Comparison of ENCODE assay signal across 15 cellular contexts in genomic region chr2:241673189-241673663, GRCh38. TPM values are rescaled to one million over a fixed set of nuclear protein-coding genes. Genes with fewer than 3 reads are reported as not detected.
DNase-seq lines count a peak whose midpoint lies in the region; ATAC-seq, FAIRE-seq and TF ChIP-seq lines count a peak whose summit lies in the region.
"Had no signal": no experiment of that assay in that cellular context is flagged by ENCODE, and none has a peak within 500 bp of the region (broad histone marks: within the 10 kb centered on the region; RNA-seq: fewer than 3 reads in every experiment).

No MANE protein-coding gene starts in this region.

- H3K4me2 ChIP-seq in HepG2 (ENCODE audit: low read depth, low read length): no peak overlapping the region

- H3K9me3 Mint-ChIP-seq in Calu3 (ENCODE audit: low read depth, unreplicated experiment): no peaks in the 10 kb centered on the region
- H3K9me3 Mint-ChIP-seq: naive thymus-derived CD8-positive, alpha-beta T cell had no signal

- TF ChIP-seq RAD21 in HepG2 (CRISPR knock-in tag; IDR thresholded peaks at IDR 0.05): no peak

- H3K36me3 Mint-ChIP-seq in Calu3 (ENCODE audit: insufficient read depth, unreplicated experiment): peaks cover 70% of the 10 kb centered on the region

- no peak for FAIRE-seq in HepG2 (lab: Jason Lieb, UNC)
- no peak for FAIRE-seq in small intestine (lab: Jason Lieb, UNC)

- H3K4me3 ChIP-seq in HepG2 (replicated peaks in 1 of 3; ENCODE audit: insufficient read depth in 1 of 3, low read depth in 2 of 3, low read length in 3 of 3): no peak overlapping the region
- H3K4me3 ChIP-seq in small intestine (ENCODE audit: low read depth in 1 of 2, low read length in 2 of 2): no peak overlapping the region
- H3K4me3 ChIP-seq: coronary artery, vagina had no signal

- 88% methylated on average over 15 of the region's 18 CpGs for WGBS in HepG2 (ENCODE audit: low lambda C conversion rate)
- WGBS in small intestine, 3 donors: 84 to 91% (median 91%) methylated on average over 18 of the region's 18 CpGs

- in situ Hi-C loops in HepG2 (cut with HindIII; ENCODE audit: extremely low pct_ligation_motif_present, low pct_unique_long_range_greater_than_20kb): no loop called here

- DNase-seq in Calu3: no peak
- DNase-seq in HepG2 (ENCODE audit: low spot score): no peak
- DNase-seq in small intestine: no peak
- DNase-seq: Caco-2; foreskin melanocyte; kidney glomerular epithelial cell; naive thymus-derived CD8-positive, alpha-beta T cell; NCI-H2029; RPMI8226; stimulated activated CD4-positive, alpha-beta T cell treated with anti-CD3 and anti-CD28 coated beads, Interleukin-2, amount 100 ng/mL, for 48 hours; substantia nigra had no signal

- POLR2A ChIA-PET in HepG2 (lab: Yijun Ruan, JAX): no interaction called here

- no peaks in the 10 kb centered on the region for H3K79me2 ChIP-seq in HepG2 (ENCODE audit: insufficient read depth, low read length)

- H3K4me3 Mint-ChIP-seq in Calu3 (ENCODE audit: low read depth, unreplicated experiment): no peak overlapping the region
- H3K4me3 Mint-ChIP-seq: naive thymus-derived CD8-positive, alpha-beta T cell had no signal

- no peak overlapping the region for H3K9ac ChIP-seq in HepG2 (ENCODE audit: insufficient read depth, low read depth, low read length)

- TF ChIP-seq CTCF in Calu3 (IDR thresholded peaks at IDR 0.05; ENCODE audit: unreplicated experiment) (no peak), HepG2 (CRISPR knock-in tag; IDR thresholded peaks at IDR 0.05) (no peak)

- no peaks in the 10 kb centered on the region for H4K20me1 ChIP-seq in HepG2 (ENCODE audit: insufficient read depth, low read length)

- no peak overlapping the region for H2AFZ ChIP-seq in HepG2 (ENCODE audit: low read length)

- H3K27ac ChIP-seq in KOPT-K1 (ENCODE audit: low read depth, low read length, poor library complexity, severe bottlenecking) (peak overlapping the region; percentile 53), HepG2 (ENCODE audit: extremely low read length, insufficient read depth, low read length) (no peak overlapping the region), small intestine (ENCODE audit: low read depth in 1 of 2, low read length in 1 of 2) (no peak overlapping the region)
- H3K27ac ChIP-seq: coronary artery, vagina had no signal

- BruUV-seq in Calu3 (replicated peaks; lab: Mats Ljungman, UMichigan) (TSS peak; percentile 11), HepG2 (replicated peaks; lab: Mats Ljungman, UMichigan) (no TSS peak)

- H3K36me3 ChIP-seq in KOPT-K1 (ENCODE audit: insufficient read depth, low read length): peaks cover 94% of the 10 kb centered on the region
- H3K36me3 ChIP-seq in HepG2 (replicated peaks in 1 of 2; ENCODE audit: control insufficient read depth in 1 of 2, insufficient read depth in 2 of 2, low read length in 2 of 2): peaks cover 37 to 75% of the 10 kb centered on the region in 2 experiments
- H3K36me3 ChIP-seq in small intestine (ENCODE audit: control insufficient read depth in 2 of 2, insufficient read depth in 2 of 2, low read length in 2 of 2): peaks cover under 1 to 16% of the 10 kb centered on the region in 2 donors

- H3K27me3 ChIP-seq in HepG2 (ENCODE audit: control insufficient read depth in 1 of 2, insufficient read depth in 2 of 2, low read length in 2 of 2) (no peaks in the 10 kb centered on the region), small intestine (ENCODE audit: control insufficient read depth in 2 of 2, insufficient read depth in 2 of 2, low read length in 2 of 2) (no peaks in the 10 kb centered on the region)
- H3K27me3 ChIP-seq: vagina had no signal

- ATAC-seq in HepG2: no peak
- ATAC-seq in HG02852 (IDR thresholded peaks at IDR 0.05; ENCODE audit: unreplicated experiment): no peak
- ATAC-seq: naive thymus-derived CD8-positive, alpha-beta T cell had no signal

- H3K27ac Mint-ChIP-seq in Calu3 (ENCODE audit: unreplicated experiment): no peak overlapping the region

- H3K9me3 ChIP-seq in KOPT-K1 (ENCODE audit: insufficient read depth, low read length, poor library complexity, severe bottlenecking): no peaks in the 10 kb centered on the region
- H3K9me3 ChIP-seq in HepG2 (ENCODE audit: low read length): no peaks in the 10 kb centered on the region
- H3K9me3 ChIP-seq in small intestine (ENCODE audit: control insufficient read depth, low read depth): no peaks in the 10 kb centered on the region
- H3K9me3 ChIP-seq: Caco-2, vagina had no signal

- no peaks in the 10 kb centered on the region for H3K27me3 Mint-ChIP-seq in Calu3 (ENCODE audit: unreplicated experiment)
- H3K27me3 Mint-ChIP-seq: naive thymus-derived CD8-positive, alpha-beta T cell had no signal

- TF ChIP-seq EP300 in HepG2 (IDR thresholded peaks at IDR 0.05; ENCODE audit: low read depth in 2 of 2, low read length in 2 of 2): no peak
- no peak for TF ChIP-seq EP300 in HepG2 (CRISPR knock-in tag; IDR thresholded peaks at IDR 0.05; ENCODE audit: borderline replicate concordance)

- TF ChIP-seq POLR2A in HepG2 (IDR thresholded peaks at IDR 0.05; ENCODE audit: insufficient read depth in 1 of 2, low read depth in 2 of 2, low read length in 2 of 2): no peak; a peak in 1 of 4 replicates

- H3K4me1 ChIP-seq in HepG2 (ENCODE audit: insufficient read depth, low read length) (no peaks in the 10 kb centered on the region), small intestine (ENCODE audit: control insufficient read depth in 2 of 2, insufficient read depth in 1 of 2, low read depth in 1 of 2, low read length in 1 of 2) (no peaks in the 10 kb centered on the region)
- H3K4me1 ChIP-seq: Caco-2, vagina had no signal

- CTCF ChIA-PET in Calu3 (lab: Charles Lee) (no interaction called here), HepG2 (lab: Yijun Ruan, JAX; ENCODE audit: low intra/inter-chr PET ratio, low total read pairs) (no interaction called here)

- intact Hi-C loops in Calu3 (cut with micrococcal nuclease; ENCODE audit: unreplicated experiment) (no loop called here), HepG2 (cut with micrococcal nuclease; ENCODE audit: unreplicated experiment) (no loop called here)

- H3K4me1 Mint-ChIP-seq in Calu3 (ENCODE audit: low read depth, unreplicated experiment): no peaks in the 10 kb centered on the region

RNA-seq across cellular contexts. Expression of gene DTYMK, which starts 13.4 kb away (rescaled TPM):
- total RNA-seq in Calu3 (2022): 67.6 and 80.7 TPM in 2 replicates
- total RNA-seq in HepG2 (2016; rRNA removed; fragmentation: Illumina TruSeq; extraction: Trizol): 124 and 134 TPM in 2 replicates
- total RNA-seq in HepG2 (2016; cell fraction: cytosol; rRNA removed; fragmentation: Illumina TruSeq; extraction: Trizol; ENCODE audit: low read depth): 63.0 and 77.3 TPM in 2 replicates
- 125 and 130 TPM in 2 replicates for total RNA-seq in HepG2 (2016; cell fraction: insoluble cytoplasmic fraction; rRNA removed; fragmentation: Illumina TruSeq; extraction: Trizol)
- total RNA-seq in HepG2 (2016; cell fraction: membrane; rRNA removed; fragmentation: Illumina TruSeq; extraction: Trizol): 99.9 and 116 TPM in 2 replicates
- 56.0 and 67.3 TPM in 2 replicates for total RNA-seq in HepG2 (2016; cell fraction: nucleus; rRNA removed; fragmentation: Illumina TruSeq; extraction: Trizol)
- polyA plus RNA-seq in HepG2 (2011; rRNA removed): 39.5 and 57.5 TPM in 2 replicates
- 30.6 and 53.2 TPM in 2 replicates for polyA plus RNA-seq in HepG2 (2011; cell fraction: cytosol; rRNA removed)
- 36.9 and 39.6 TPM in 2 replicates for polyA plus RNA-seq in HepG2 (2011; cell fraction: nucleus; rRNA removed)
- polyA plus RNA-seq in HepG2 (2012): 29.8 and 41.3 TPM in 2 replicates
- polyA plus RNA-seq in HepG2 (2016; cell fraction: cytosol; fragmentation: Illumina TruSeq; extraction: Trizol; ENCODE audit: low read depth): 57.1 and 73.3 TPM in 2 replicates
- 98.3 and 102 TPM in 2 replicates for polyA plus RNA-seq in HepG2 (2016; cell fraction: insoluble cytoplasmic fraction; fragmentation: Illumina TruSeq; extraction: Trizol; ENCODE audit: low read depth)
- 74.9 and 82.8 TPM in 2 replicates for polyA plus RNA-seq in HepG2 (2016; cell fraction: membrane; fragmentation: Illumina TruSeq; extraction: Trizol; ENCODE audit: low read depth)
- 101 and 105 TPM in 2 replicates for polyA plus RNA-seq in HepG2 (2016; cell fraction: nucleus; fragmentation: Illumina TruSeq; extraction: Trizol; ENCODE audit: insufficient read depth, low read depth)
- polyA minus RNA-seq in HepG2 (2011; rRNA and poly(A)+ RNA removed; ENCODE audit: low replicate concordance): 26.4 and 34.1 TPM in 2 replicates
- polyA minus RNA-seq in HepG2 (2011; cell fraction: cytosol; rRNA and poly(A)+ RNA removed): 11.1 and 15.5 TPM in 2 replicates
- 13.2 and 17.9 TPM in 2 replicates for polyA minus RNA-seq in HepG2 (2011; cell fraction: nucleus; rRNA and poly(A)+ RNA removed)
- 10 to 100 TPM; 14.3 to 59.3 (median 15.4) TPM for polyA plus RNA-seq in small intestine

RNA-seq across cellular contexts. Expression of gene ING5, which starts 28.6 kb away (rescaled TPM):
- total RNA-seq in Calu3 (2022) (29.3 and 35.1 TPM in 2 replicates), HepG2 (2016; rRNA removed; fragmentation: Illumina TruSeq; extraction: Trizol) (56.7 and 61.9 TPM in 2 replicates)
- total RNA-seq in HepG2 (2016; cell fraction: cytosol; rRNA removed; fragmentation: Illumina TruSeq; extraction: Trizol; ENCODE audit: low read depth): 33.4 and 40.8 TPM in 2 replicates
- 56.8 and 63.9 TPM in 2 replicates for total RNA-seq in HepG2 (2016; cell fraction: insoluble cytoplasmic fraction; rRNA removed; fragmentation: Illumina TruSeq; extraction: Trizol)
- 47.0 and 50.8 TPM in 2 replicates for total RNA-seq in HepG2 (2016; cell fraction: membrane; rRNA removed; fragmentation: Illumina TruSeq; extraction: Trizol)
- total RNA-seq in HepG2 (2016; cell fraction: nucleus; rRNA removed; fragmentation: Illumina TruSeq; extraction: Trizol): 51.6 and 62.1 TPM in 2 replicates
- polyA plus RNA-seq in HepG2 (2011; rRNA removed) (71.9 and 86.9 TPM in 2 replicates), small intestine (10 to 100 TPM; 20.3 to 44.1 (median 26.8) TPM)
- 79.8 and 81.8 TPM in 2 replicates for polyA plus RNA-seq in HepG2 (2011; cell fraction: cytosol; rRNA removed)
- polyA plus RNA-seq in HepG2 (2011; cell fraction: nucleus; rRNA removed): 137 and 149 TPM in 2 replicates
- polyA plus RNA-seq in HepG2 (2012): 47.2 and 55.2 TPM in 2 replicates
- 25.6 and 28.6 TPM in 2 replicates for polyA plus RNA-seq in HepG2 (2016; cell fraction: cytosol; fragmentation: Illumina TruSeq; extraction: Trizol; ENCODE audit: low read depth)
- 56.0 and 56.2 TPM in 2 replicates for polyA plus RNA-seq in HepG2 (2016; cell fraction: insoluble cytoplasmic fraction; fragmentation: Illumina TruSeq; extraction: Trizol; ENCODE audit: low read depth)
- 51.0 and 51.1 TPM in 2 replicates for polyA plus RNA-seq in HepG2 (2016; cell fraction: membrane; fragmentation: Illumina TruSeq; extraction: Trizol; ENCODE audit: low read depth)
- 128 and 130 TPM in 2 replicates for polyA plus RNA-seq in HepG2 (2016; cell fraction: nucleus; fragmentation: Illumina TruSeq; extraction: Trizol; ENCODE audit: insufficient read depth, low read depth)
- polyA minus RNA-seq in HepG2 (2011; rRNA and poly(A)+ RNA removed; ENCODE audit: low replicate concordance): 31.8 and 64.1 TPM in 2 replicates
- 18.9 and 34.5 TPM in 2 replicates for polyA minus RNA-seq in HepG2 (2011; cell fraction: cytosol; rRNA and poly(A)+ RNA removed)
- 55.4 and 70.4 TPM in 2 replicates for polyA minus RNA-seq in HepG2 (2011; cell fraction: nucleus; rRNA and poly(A)+ RNA removed)

RNA-seq across cellular contexts. Expression of gene ATG4B, which starts 35.7 kb away (rescaled TPM):
- 93.0 and 95.3 TPM in 2 replicates for total RNA-seq in Calu3 (2022)
- total RNA-seq in HepG2 (2016; rRNA removed; fragmentation: Illumina TruSeq; extraction: Trizol): 95.5 and 96.3 TPM in 2 replicates
- 36.7 and 38.3 TPM in 2 replicates for total RNA-seq in HepG2 (2016; cell fraction: cytosol; rRNA removed; fragmentation: Illumina TruSeq; extraction: Trizol; ENCODE audit: low read depth)
- total RNA-seq in HepG2 (2016; cell fraction: insoluble cytoplasmic fraction; rRNA removed; fragmentation: Illumina TruSeq; extraction: Trizol): 89.4 and 100 TPM in 2 replicates
- 29.3 and 29.5 TPM in 2 replicates for total RNA-seq in HepG2 (2016; cell fraction: membrane; rRNA removed; fragmentation: Illumina TruSeq; extraction: Trizol)
- total RNA-seq in HepG2 (2016; cell fraction: nucleus; rRNA removed; fragmentation: Illumina TruSeq; extraction: Trizol): 81.6 and 83.5 TPM in 2 replicates
- polyA plus RNA-seq in HepG2 (2011; rRNA removed): 239 and 300 TPM in 2 replicates
- polyA plus RNA-seq in HepG2 (2011; cell fraction: cytosol; rRNA removed): 143 and 145 TPM in 2 replicates
- polyA plus RNA-seq in HepG2 (2011; cell fraction: nucleus; rRNA removed): 1,044 and 1,316 TPM in 2 replicates
- polyA plus RNA-seq in HepG2 (2012): 190 and 212 TPM in 2 replicates
- 14.7 and 15.7 TPM in 2 replicates for polyA plus RNA-seq in HepG2 (2016; cell fraction: cytosol; fragmentation: Illumina TruSeq; extraction: Trizol; ENCODE audit: low read depth)
- 75.1 and 104 TPM in 2 replicates for polyA plus RNA-seq in HepG2 (2016; cell fraction: insoluble cytoplasmic fraction; fragmentation: Illumina TruSeq; extraction: Trizol; ENCODE audit: low read depth)
- 19.2 and 21.6 TPM in 2 replicates for polyA plus RNA-seq in HepG2 (2016; cell fraction: membrane; fragmentation: Illumina TruSeq; extraction: Trizol; ENCODE audit: low read depth)
- 244 TPM in 2 replicates for polyA plus RNA-seq in HepG2 (2016; cell fraction: nucleus; fragmentation: Illumina TruSeq; extraction: Trizol; ENCODE audit: insufficient read depth, low read depth)
- polyA minus RNA-seq in HepG2 (2011; rRNA and poly(A)+ RNA removed; ENCODE audit: low replicate concordance): 85.8 and 275 TPM in 2 replicates
- polyA minus RNA-seq in HepG2 (2011; cell fraction: cytosol; rRNA and poly(A)+ RNA removed): 75.1 and 78.1 TPM in 2 replicates
- 203 and 244 TPM in 2 replicates for polyA minus RNA-seq in HepG2 (2011; cell fraction: nucleus; rRNA and poly(A)+ RNA removed)
- 100 to 1,000 TPM in 1 of 3 donors, 10 to 100 TPM in 2; 44.2 to 196 (median 99.2) TPM for polyA plus RNA-seq in small intestine

RNA-seq across cellular contexts. Expression of gene THAP4, which starts 36.3 kb away (rescaled TPM):
- total RNA-seq in Calu3 (2022): 53.6 and 57.5 TPM in 2 replicates
- total RNA-seq in HepG2 (2016; rRNA removed; fragmentation: Illumina TruSeq; extraction: Trizol): 68.2 and 75.7 TPM in 2 replicates
- 133 and 143 TPM in 2 replicates for total RNA-seq in HepG2 (2016; cell fraction: cytosol; rRNA removed; fragmentation: Illumina TruSeq; extraction: Trizol; ENCODE audit: low read depth)
- 59.6 and 76.6 TPM in 2 replicates for total RNA-seq in HepG2 (2016; cell fraction: insoluble cytoplasmic fraction; rRNA removed; fragmentation: Illumina TruSeq; extraction: Trizol)
- total RNA-seq in HepG2 (2016; cell fraction: membrane; rRNA removed; fragmentation: Illumina TruSeq; extraction: Trizol): 167 and 184 TPM in 2 replicates
- 30.7 and 35.8 TPM in 2 replicates for total RNA-seq in HepG2 (2016; cell fraction: nucleus; rRNA removed; fragmentation: Illumina TruSeq; extraction: Trizol)
- polyA plus RNA-seq in HepG2 (2011; rRNA removed): 59.7 and 70.2 TPM in 2 replicates
- 54.6 and 83.4 TPM in 2 replicates for polyA plus RNA-seq in HepG2 (2011; cell fraction: cytosol; rRNA removed)
- 44.5 and 45.2 TPM in 2 replicates for polyA plus RNA-seq in HepG2 (2011; cell fraction: nucleus; rRNA removed)
- polyA plus RNA-seq in HepG2 (2012): 52.8 and 71.5 TPM in 2 replicates
- polyA plus RNA-seq in HepG2 (2016; cell fraction: cytosol; fragmentation: Illumina TruSeq; extraction: Trizol; ENCODE audit: low read depth): 151 and 156 TPM in 2 replicates
- 70.7 and 84.7 TPM in 2 replicates for polyA plus RNA-seq in HepG2 (2016; cell fraction: insoluble cytoplasmic fraction; fragmentation: Illumina TruSeq; extraction: Trizol; ENCODE audit: low read depth)
- polyA plus RNA-seq in HepG2 (2016; cell fraction: membrane; fragmentation: Illumina TruSeq; extraction: Trizol; ENCODE audit: low read depth): 183 and 195 TPM in 2 replicates
- polyA plus RNA-seq in HepG2 (2016; cell fraction: nucleus; fragmentation: Illumina TruSeq; extraction: Trizol; ENCODE audit: insufficient read depth, low read depth): 54.6 and 58.8 TPM in 2 replicates
- 38.3 and 105 TPM in 2 replicates for polyA minus RNA-seq in HepG2 (2011; rRNA and poly(A)+ RNA removed; ENCODE audit: low replicate concordance)
- polyA minus RNA-seq in HepG2 (2011; cell fraction: cytosol; rRNA and poly(A)+ RNA removed): 40.5 and 45.2 TPM in 2 replicates
- polyA minus RNA-seq in HepG2 (2011; cell fraction: nucleus; rRNA and poly(A)+ RNA removed): 18.9 and 20.6 TPM in 2 replicates
- 100 to 1,000 TPM in 1 of 3 donors, 10 to 100 TPM in 2; 62.5 to 101 (median 80.5) TPM for polyA plus RNA-seq in small intestine
